17 cellular contexts compared by ENCODE assay signal in genomic region chr1:203441811-203442210, GRCh38. TPM values are rescaled to one million over a fixed set of nuclear protein-coding genes. Genes with fewer than 3 reads are reported as not detected.
A peak's percentile ranks its signal among the peaks of the same experiment; 100 is the strongest.
DNase-seq lines count a peak whose midpoint lies in the region; ATAC-seq and TF ChIP-seq lines count a peak whose summit lies in the region.
"Had no signal": no experiment of that assay in that cellular context is flagged by ENCODE, and none has a peak within 500 bp of the region (broad histone marks: within the 10 kb centered on the region; RNA-seq: fewer than 3 reads in every experiment).

No MANE protein-coding gene starts in this region.

- peak overlapping the region; percentile 60 for H3K27ac Mint-ChIP-seq in mesothelial cell of epicardium
- H3K27ac Mint-ChIP-seq: CD8-positive, alpha-beta memory T cell had no signal

- intact Hi-C loops in left ventricle myocardium inferior (cut with micrococcal nuclease) (loop anchor here (10.0 kb wide), 1 partner anchor 97 kb away; no protein-coding TSS in a partner anchor), Right ventricle myocardium superior (cut with DNase I) (loop anchor here (2.0 kb wide), 1 partner anchor 101 kb away; no protein-coding TSS in a partner anchor)

- H3K27ac ChIP-seq in left ventricle myocardium inferior (replicated peaks) (peak overlapping the region; percentile 56), subcutaneous abdominal adipose tissue (ENCODE audit: low read depth, low read length) (peak overlapping the region; percentile 71), MM.1S (ENCODE audit: low read length) (no peak overlapping the region)
- H3K27ac ChIP-seq: 22Rv1 had no signal

- no peaks in the 10 kb centered on the region for H4K20me1 ChIP-seq in MM.1S (ENCODE audit: insufficient read depth, low read length)

- no peaks in the 10 kb centered on the region for H3F3A ChIP-seq in MM.1S (ENCODE audit: insufficient read depth, low read length)

- no peaks in the 10 kb centered on the region for H3K79me2 ChIP-seq in MM.1S (ENCODE audit: low read length)

- H3K36me3 ChIP-seq in left ventricle myocardium inferior (no peaks in the 10 kb centered on the region), subcutaneous abdominal adipose tissue (ENCODE audit: control insufficient read depth in 5 of 5, insufficient read depth in 5 of 5, low read length in 5 of 5) (no peaks in the 10 kb centered on the region), MM.1S (replicated peaks; ENCODE audit: insufficient read depth, low read length) (no peaks in the 10 kb centered on the region)

- H3K4me3 ChIP-seq in left ventricle myocardium inferior: no peak overlapping the region
- H3K4me3 ChIP-seq in subcutaneous abdominal adipose tissue (ENCODE audit: low read depth in 1 of 5, low read length in 5 of 5): no peak overlapping the region
- no peak overlapping the region for H3K4me3 ChIP-seq in MM.1S (ENCODE audit: low read length)

- TF ChIP-seq CTCF in left ventricle myocardium inferior (IDR thresholded peaks at IDR 0.05; ENCODE audit: borderline replicate concordance) (no peak), mesothelial cell of epicardium (IDR thresholded peaks at IDR 0.05; ENCODE audit: unreplicated experiment) (no peak), MM.1S (IDR thresholded peaks at IDR 0.05; ENCODE audit: low read length) (no peak)

- no peak for ATAC-seq in Right ventricle myocardium superior (ENCODE audit: poor library complexity)
- no peak for ATAC-seq in GM19351 (IDR thresholded peaks at IDR 0.05; ENCODE audit: unreplicated experiment)
- no peak for ATAC-seq in HG02981 (IDR thresholded peaks at IDR 0.05; ENCODE audit: unreplicated experiment)

- H3K9ac ChIP-seq in subcutaneous abdominal adipose tissue (ENCODE audit: low read length in 5 of 5): no peak overlapping the region
- no peak overlapping the region for H3K9ac ChIP-seq in MM.1S (ENCODE audit: low read length)

- no peaks in the 10 kb centered on the region for H3K36me3 Mint-ChIP-seq in mesothelial cell of epicardium
- H3K36me3 Mint-ChIP-seq: CD8-positive, alpha-beta memory T cell had no signal

- H2AFZ ChIP-seq in MM.1S (ENCODE audit: low read length): no peak overlapping the region

- peaks cover 9% of the 10 kb centered on the region for H3K9me3 Mint-ChIP-seq in mesothelial cell of epicardium

- no peaks in the 10 kb centered on the region for H3K27me3 Mint-ChIP-seq in mesothelial cell of epicardium (ENCODE audit: low read depth)

- DNase-seq in left ventricle myocardium inferior (no peak), Right ventricle myocardium superior (no peak), mesothelial cell of epicardium (ENCODE audit: low spot score in 2 of 2, unreplicated experiment in 2 of 2) (no peak), kidney glomerular epithelial cell (lab: John Stamatoyannopoulos, UW) (no peak), MM.1S (no peak)
- DNase-seq: CD8-positive, alpha-beta memory T cell; MV-4-11; NCI-H1436; NCI-H2029 treated with DMSO at 0.1 percent for 48 hours; NCI-H526 had no signal

- H3K4me1 ChIP-seq in left ventricle myocardium inferior: peaks cover 19% of the 10 kb centered on the region
- H3K4me1 ChIP-seq in subcutaneous abdominal adipose tissue (ENCODE audit: control insufficient read depth in 5 of 5, insufficient read depth in 5 of 5, low read length in 5 of 5): peaks cover 0 to 30% (median 23%) of the 10 kb centered on the region in 5 donors
- H3K4me1 ChIP-seq in MM.1S (ENCODE audit: low read length): no peaks in the 10 kb centered on the region

- H3K4me3 Mint-ChIP-seq in mesothelial cell of epicardium: no peak overlapping the region
- H3K4me3 Mint-ChIP-seq: CD8-positive, alpha-beta memory T cell had no signal

- H3K4me1 Mint-ChIP-seq in mesothelial cell of epicardium: peaks cover 43% of the 10 kb centered on the region
- H3K4me1 Mint-ChIP-seq: CD8-positive, alpha-beta memory T cell had no signal

- H3K9me3 ChIP-seq in left ventricle myocardium inferior (replicated peaks): peaks cover 13% of the 10 kb centered on the region
- H3K9me3 ChIP-seq in subcutaneous abdominal adipose tissue (ENCODE audit: control insufficient read depth in 5 of 5, low read length in 5 of 5): peaks cover 0 to 11% (median 6%) of the 10 kb centered on the region in 5 donors
- no peaks in the 10 kb centered on the region for H3K9me3 ChIP-seq in MM.1S (replicated peaks; ENCODE audit: insufficient read depth, low read length)

- no peak overlapping the region for H3K4me2 ChIP-seq in MM.1S (ENCODE audit: low read depth, low read length)

- no peaks in the 10 kb centered on the region for H3K9me2 ChIP-seq in MM.1S (replicated peaks; ENCODE audit: insufficient read depth, low read length)

- H3K27me3 ChIP-seq in left ventricle myocardium inferior (ENCODE audit: low read depth): no peaks in the 10 kb centered on the region
- no peaks in the 10 kb centered on the region for H3K27me3 ChIP-seq in subcutaneous abdominal adipose tissue (ENCODE audit: control insufficient read depth in 5 of 5, insufficient read depth in 4 of 5, low read length in 5 of 5)
- H3K27me3 ChIP-seq in MM.1S (replicated peaks; ENCODE audit: insufficient read depth, low read length): no peaks in the 10 kb centered on the region

RNA-seq across cellular contexts. Expression of gene PRELP, which starts 33.8 kb away (rescaled TPM):
- total RNA-seq in left ventricle myocardium inferior: 22.5 TPM
- 22.9 TPM for total RNA-seq in Right ventricle myocardium superior
- total RNA-seq in mesothelial cell of epicardium: 2.8 to 3.3 TPM (median 3.2 TPM) in 3 replicates
- total RNA-seq: CD8-positive, alpha-beta memory T cell; Daoy had no signal

RNA-seq across cellular contexts. Expression of gene OPTC, which starts 52.1 kb away (rescaled TPM):
- total RNA-seq in left ventricle myocardium inferior: not detected
- total RNA-seq in Right ventricle myocardium superior: not detected
- not detected in 3 replicates for total RNA-seq in mesothelial cell of epicardium
- total RNA-seq: CD8-positive, alpha-beta memory T cell; Daoy; LHCN-M2; SK-MEL-5 had no signal
